In the genomic region with DNA sequence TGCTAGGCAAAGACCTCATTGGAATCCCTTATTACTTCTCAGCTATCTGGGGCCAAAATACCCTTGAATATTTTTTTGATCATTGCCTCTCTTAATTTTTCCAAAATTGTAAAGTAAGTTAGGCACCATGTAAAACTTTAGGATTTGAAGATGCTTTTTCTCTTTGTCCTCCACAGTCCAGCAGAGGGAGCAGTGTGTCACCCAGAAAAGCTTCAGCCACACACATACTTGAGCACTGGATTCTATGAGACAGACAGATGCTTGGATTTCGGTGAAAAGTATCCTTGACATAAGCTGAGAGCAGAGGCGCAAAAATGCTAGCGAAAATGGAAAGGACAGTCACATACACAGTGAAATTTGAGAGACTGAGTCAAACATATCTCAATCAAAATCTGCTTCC, we compare ENCODE assay signal across 2 cellular contexts.
TF ChIP-seq lines count a peak whose summit lies in the region.

No MANE protein-coding gene starts in this region.

TF ChIP-seq in HEK293, 187 proteins besides CTCF, POLR2A, EP300 and RAD21:
- TF ChIP-seq ZNF585B (tag by site-specific recombination; IDR thresholded peaks at IDR 0.05) (no peak), ZNF654 (tag by site-specific recombination; IDR thresholded peaks at IDR 0.05; ENCODE audit: low read depth) (0 out of 2 replicates have a peak, but pooled peaks have one; percentile 16)

TF ChIP-seq in GM12878, 131 proteins besides CTCF, POLR2A, EP300 and RAD21:
- TF ChIP-seq SMC3 (IDR thresholded peaks at IDR 0.05; ENCODE audit: borderline replicate concordance, low read length), result peak; percentile 76
- TF ChIP-seq, protein P1, sequence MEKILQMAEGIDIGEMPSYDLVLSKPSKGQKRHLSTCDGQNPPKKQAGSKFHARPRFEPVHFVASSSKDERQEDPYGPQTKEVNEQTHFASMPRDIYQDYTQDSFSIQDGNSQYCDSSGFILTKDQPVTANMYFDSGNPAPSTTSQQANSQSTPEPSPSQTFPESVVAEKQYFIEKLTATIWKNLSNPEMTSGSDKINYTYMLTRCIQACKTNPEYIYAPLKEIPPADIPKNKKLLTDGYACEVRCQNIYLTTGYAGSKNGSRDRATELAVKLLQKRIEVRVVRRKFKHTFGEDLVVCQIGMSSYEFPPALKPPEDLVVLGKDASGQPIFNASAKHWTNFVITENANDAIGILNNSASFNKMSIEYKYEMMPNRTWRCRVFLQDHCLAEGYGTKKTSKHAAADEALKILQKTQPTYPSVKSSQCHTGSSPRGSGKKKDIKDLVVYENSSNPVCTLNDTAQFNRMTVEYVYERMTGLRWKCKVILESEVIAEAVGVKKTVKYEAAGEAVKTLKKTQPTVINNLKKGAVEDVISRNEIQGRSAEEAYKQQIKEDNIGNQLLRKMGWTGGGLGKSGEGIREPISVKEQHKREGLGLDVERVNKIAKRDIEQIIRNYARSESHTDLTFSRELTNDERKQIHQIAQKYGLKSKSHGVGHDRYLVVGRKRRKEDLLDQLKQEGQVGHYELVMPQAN (conservative IDR thresholded peaks at IDR 0.05), result no peak
TF ChIP-seq in GM12878: peak in this region for 1.
